Comparison of ENCODE assay signal across 23 cellular contexts in the genomic region with DNA sequence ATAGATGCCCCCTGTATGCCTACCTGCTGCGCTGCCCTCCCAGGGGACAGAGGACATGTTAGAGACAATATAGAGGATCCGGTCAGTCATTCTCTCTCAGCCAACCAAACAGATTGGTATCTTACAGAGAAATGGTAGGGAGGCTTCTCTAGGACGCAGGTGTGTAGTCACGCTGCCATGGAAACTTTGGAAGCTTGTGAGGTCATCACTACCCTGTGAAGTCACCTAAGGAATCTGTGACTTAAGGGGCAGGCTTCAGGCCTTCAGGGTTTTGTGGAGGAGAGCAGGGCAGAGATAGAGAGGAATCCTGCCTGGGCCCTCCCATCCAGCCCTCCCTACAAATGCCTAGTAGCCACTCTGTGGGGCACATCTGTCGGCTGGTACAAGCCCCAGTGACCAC. TPM values are rescaled to one million over a fixed set of nuclear protein-coding genes. Genes with fewer than 3 reads are reported as not detected.
"Had no signal": no experiment of that assay in that cellular context is flagged by ENCODE, and none has a peak within 500 bp of the region (broad histone marks: within the 10 kb centered on the region; RNA-seq: fewer than 3 reads in every experiment).

A gene with protein sequence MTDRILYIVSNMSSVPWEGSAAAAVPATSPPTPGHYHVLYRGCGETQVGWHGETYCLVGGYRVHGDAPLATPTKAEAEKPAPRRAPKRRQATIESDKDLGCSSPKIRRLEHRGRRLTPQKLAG (minus strand): TSS at position 231 of the 400 bp plus-strand sequence. CDS start 141 bp downstream, at position 90.

- H3K9me3 Mint-ChIP-seq: activated CD4-positive, alpha-beta T cell treated with anti-CD3 and anti-CD28 coated beads, Interleukin-2, amount 10 ng/mL, durations not matched to agents 24 days and 14 days; activated naive CD4-positive, alpha-beta T cell treated with anti-CD3 and anti-CD28 coated beads, Interleukin-2, amount 50 U/mL, for 24 hours; immature natural killer cell had no signal

- H3K4me1 ChIP-seq: adrenal gland, esophagus muscularis mucosa, pancreas had no signal

- H3K4me3 ChIP-seq: adrenal gland, esophagus muscularis mucosa, pancreas had no signal

- H3K9me3 ChIP-seq: adrenal gland, esophagus muscularis mucosa, pancreas, spleen had no signal

- H3K27me3 ChIP-seq: adrenal gland, pancreas, spleen had no signal

- ATAC-seq: left ventricle myocardium superior, pancreas had no signal

- H3K4me3 Mint-ChIP-seq: activated CD4-positive, alpha-beta T cell treated with anti-CD3 and anti-CD28 coated beads, Interleukin-2, amount 10 ng/mL, durations not matched to agents 24 days and 14 days; activated naive CD4-positive, alpha-beta T cell treated with anti-CD3 and anti-CD28 coated beads, Interleukin-2, amount 50 U/mL, for 24 hours; immature natural killer cell had no signal

- H3K27me3 Mint-ChIP-seq: activated CD4-positive, alpha-beta T cell treated with anti-CD3 and anti-CD28 coated beads, Interleukin-2, amount 10 ng/mL, durations not matched to agents 24 days and 14 days; activated naive CD4-positive, alpha-beta T cell treated with anti-CD3 and anti-CD28 coated beads, Interleukin-2, amount 50 U/mL, for 24 hours had no signal

- DNase-seq: activated CD4-positive, alpha-beta T cell treated with anti-CD3 and anti-CD28 coated beads, Interleukin-2, amount 10 ng/mL, durations not matched to agents 24 days and 14 days; activated CD8-positive, alpha-beta memory T cell treated with anti-CD3 and anti-CD28 coated beads for 24 hours; activated CD8-positive, alpha-beta memory T cell treated with anti-CD3 and anti-CD28 coated beads, Interleukin-2, amount 50 U/mL, for 48 hours; activated gamma-delta T cell; activated T-cell treated with anti-CD3 and anti-CD28 coated beads, Interleukin-2, amount 50 U/mL, for 48 hours; adrenal gland; cerebellar nuclear complex; effector CD8-positive, alpha-beta T cell; immature natural killer cell; left ventricle myocardium superior; pancreas; spleen; stimulated activated CD4-positive, alpha-beta T cell treated with anti-CD3 and anti-CD28 coated beads, Interleukin-4, amount 100 ng/mL, for 4 hours; stimulated activated naive CD4-positive, alpha-beta T cell; T1000 had no signal

- H3K27ac Mint-ChIP-seq: activated CD4-positive, alpha-beta T cell treated with anti-CD3 and anti-CD28 coated beads, Interleukin-2, amount 10 ng/mL, durations not matched to agents 24 days and 14 days; activated naive CD4-positive, alpha-beta T cell treated with anti-CD3 and anti-CD28 coated beads, Interleukin-2, amount 50 U/mL, for 24 hours had no signal

- H3K27ac ChIP-seq: adrenal gland, esophagus muscularis mucosa, pancreas had no signal

- H3K36me3 Mint-ChIP-seq: activated naive CD4-positive, alpha-beta T cell treated with anti-CD3 and anti-CD28 coated beads, Interleukin-2, amount 50 U/mL, for 24 hours; immature natural killer cell had no signal

- H3K36me3 ChIP-seq: adrenal gland, esophagus muscularis mucosa, pancreas, spleen had no signal

- FAIRE-seq: astrocyte, bronchial epithelial cell, endothelial cell of umbilical vein, pancreas had no signal

RNA-seq across cellular contexts. Expression of the gene that starts here (rescaled TPM):
- total RNA-seq: activated CD4-positive, alpha-beta T cell treated with anti-CD3 and anti-CD28 coated beads, Interleukin-2, amount 10 ng/mL, durations not matched to agents 24 days and 14 days; adrenal gland; astrocyte; bronchial epithelial cell; endothelial cell of umbilical vein; esophagus muscularis mucosa; left ventricle myocardium superior; myocyte; pancreas; renal cortical epithelial cell; spleen; ureter had no signal
- polyA plus RNA-seq: adrenal gland, endothelial cell of umbilical vein, immature natural killer cell, pancreas, spleen had no signal
